In genomic region chr2:99867690-99868089, GRCh38 we compare ENCODE assay signal across 1 cellular context.
TF ChIP-seq lines count a peak whose summit lies in the region.

No MANE protein-coding gene starts in this region.

TF ChIP-seq in GM23338, 12 proteins besides CTCF, POLR2A, EP300 and RAD21 (continued from another document):
- no peak for TF ChIP-seq ETS1 (IDR thresholded peaks at IDR 0.05)
- no peak for TF ChIP-seq ZNF331 (CRISPR knock-in tag; IDR thresholded peaks at IDR 0.05; ENCODE audit: low read depth)
- TF ChIP-seq CREB1 (CRISPR knock-in tag; IDR thresholded peaks at IDR 0.05; ENCODE audit: low read depth) = no peak
- no peak for TF ChIP-seq JUNB (IDR thresholded peaks at IDR 0.05; ENCODE audit: unreplicated experiment)
- no peak for TF ChIP-seq NANOG (IDR thresholded peaks at IDR 0.05; ENCODE audit: borderline replicate concordance)
- TF ChIP-seq EZH2 (IDR thresholded peaks at IDR 0.05; ENCODE audit: low read depth, unreplicated experiment) = no peak
- no peak for TF ChIP-seq POLR2AphosphoS5 (IDR thresholded peaks at IDR 0.05; ENCODE audit: low read depth)
- TF ChIP-seq ZNF114 (CRISPR knock-in tag; IDR thresholded peaks at IDR 0.05) = no peak
TF ChIP-seq in GM23338: peak in this region for 0.
